Comparison of ENCODE assay signal across 13 cellular contexts in genomic region chr19:17937371-17937900, GRCh38. TPM values are rescaled to one million over a fixed set of nuclear protein-coding genes. Genes with fewer than 3 reads are reported as not detected.
"Had no signal": no experiment of that assay in that cellular context is flagged by ENCODE, and none has a peak within 500 bp of the region (broad histone marks: within the 10 kb centered on the region; RNA-seq: fewer than 3 reads in every experiment).

No MANE protein-coding gene starts in this region.

- H3K27me3 ChIP-seq: dorsolateral prefrontal cortex, heart right ventricle, pancreas, suprapubic skin, vagina had no signal

- H3K36me3 ChIP-seq: pancreas had no signal

- H3K27ac ChIP-seq: dorsolateral prefrontal cortex, esophagus muscularis mucosa, heart right ventricle, left ventricle myocardium inferior, lower lobe of right lung, pancreas, suprapubic skin, vagina had no signal

- H3K4me3 ChIP-seq: dorsolateral prefrontal cortex, esophagus muscularis mucosa, heart right ventricle, left ventricle myocardium inferior, lower lobe of right lung, pancreas, skin epidermis, suprapubic skin, vagina had no signal

- H3K9me3 ChIP-seq: esophagus muscularis mucosa, heart right ventricle, left ventricle myocardium inferior, lower lobe of right lung, pancreas, suprapubic skin, vagina had no signal

RNA-seq across cellular contexts. Expression of gene KCNN1, which starts 29.5 kb away (rescaled TPM):
- total RNA-seq: epithelial cell of proximal tubule; lower lobe of right lung; myocyte; naive thymus-derived CD8-positive, alpha-beta T cell had no signal
- polyA plus RNA-seq: fibroblast of lung; heart right ventricle; naive thymus-derived CD8-positive, alpha-beta T cell had no signal
